ENCODE assay signal across 13 cellular contexts in genomic region chr2:105072039-105072438, GRCh38. TPM values are rescaled to one million over a fixed set of nuclear protein-coding genes. Genes with fewer than 3 reads are reported as not detected.
A peak's percentile ranks its signal among the peaks of the same experiment; 100 is the strongest.
DNase-seq lines count a peak whose midpoint lies in the region; ATAC-seq, FAIRE-seq and TF ChIP-seq lines count a peak whose summit lies in the region.
"Had no signal": no experiment of that assay in that cellular context is flagged by ENCODE, and none has a peak within 500 bp of the region (broad histone marks: within the 10 kb centered on the region; RNA-seq: fewer than 3 reads in every experiment).

No MANE protein-coding gene starts in this region.

- H4K20me1 ChIP-seq in MM.1S (ENCODE audit: insufficient read depth, low read length): no peaks in the 10 kb centered on the region

- no peaks in the 10 kb centered on the region for H3K27me3 Mint-ChIP-seq in CD8-positive, alpha-beta memory T cell

- POLR2A ChIA-PET in CD8-positive, alpha-beta memory T cell (lab: Charles Lee): no interaction called here

- no peak overlapping the region for H3K4me2 ChIP-seq in MM.1S (ENCODE audit: low read depth, low read length)

- H3K79me2 ChIP-seq in MM.1S (ENCODE audit: low read length): no peaks in the 10 kb centered on the region

- peaks cover 34 to 43% (median 42%) of the 10 kb centered on the region in 3 donors for H3K4me1 Mint-ChIP-seq in CD8-positive, alpha-beta memory T cell

- peaks cover 5 to 61% (median 5%) of the 10 kb centered on the region in 3 donors for H3K36me3 Mint-ChIP-seq in CD8-positive, alpha-beta memory T cell

- intact Hi-C loops in head of caudate nucleus (cut with DNase I): no loop called here

- no peak overlapping the region for H2AFZ ChIP-seq in MM.1S (ENCODE audit: low read length)

- no peaks in the 10 kb centered on the region for H3K9me2 ChIP-seq in MM.1S (replicated peaks; ENCODE audit: insufficient read depth, low read length)

- H3K27ac Mint-ChIP-seq in CD8-positive, alpha-beta memory T cell: peak overlapping the region in 5 of 8 donors; percentile 2 to 89 (median 80)

- H3K9ac ChIP-seq in MM.1S (ENCODE audit: low read length): no peak overlapping the region
- H3K9ac ChIP-seq: BLaER1 treated with 17β-estradiol and CSF1 and Interleukin-3, amounts not matched to agents 10 nM and 100 nM had no signal

- H3K27ac ChIP-seq in CD8-positive, alpha-beta memory T cell (ENCODE audit: low read depth, low read length): no peak overlapping the region
- no peak overlapping the region for H3K27ac ChIP-seq in MM.1S (ENCODE audit: low read length)
- H3K27ac ChIP-seq: BLaER1 treated with 17β-estradiol and CSF1 and Interleukin-3, amounts not matched to agents 10 nM and 100 nM; suprapubic skin; WERI-Rb-1 had no signal

- H3K27me3 ChIP-seq in CD8-positive, alpha-beta memory T cell (ENCODE audit: insufficient read depth, low read length, poor library complexity, severe bottlenecking): no peaks in the 10 kb centered on the region
- H3K27me3 ChIP-seq in MM.1S (replicated peaks; ENCODE audit: insufficient read depth, low read length): no peaks in the 10 kb centered on the region
- H3K27me3 ChIP-seq: BLaER1 treated with 17β-estradiol and CSF1 and Interleukin-3, amounts not matched to agents 10 nM and 100 nM; suprapubic skin had no signal

- H3K9me3 ChIP-seq in CD8-positive, alpha-beta memory T cell (ENCODE audit: low read length): no peaks in the 10 kb centered on the region
- H3K9me3 ChIP-seq in MM.1S (replicated peaks; ENCODE audit: insufficient read depth, low read length): no peaks in the 10 kb centered on the region
- H3K9me3 ChIP-seq: suprapubic skin had no signal

- DNase-seq in CD8-positive, alpha-beta memory T cell: peak in 2 of 5 donors; percentile 6 to 38
- DNase-seq in MM.1S (peak; percentile 59), NOMO-1 treated with dmso at 0.1 percent for 144 hours (lab: John Stamatoyannopoulos, UW; ENCODE audit: unreplicated experiment) (no peak), head of caudate nucleus (no peak), frontal cortex (ENCODE audit: low spot score in 2 of 2) (no peak), SKM-1 treated with dmso at 0.1 percent for 144 hours (lab: John Stamatoyannopoulos, UW; ENCODE audit: unreplicated experiment) (no peak)
- DNase-seq: foreskin melanocyte, small intestine, WERI-Rb-1 had no signal

- H3K4me3 ChIP-seq in CD8-positive, alpha-beta memory T cell (ENCODE audit: low read length): no peak overlapping the region
- H3K4me3 ChIP-seq in MM.1S (ENCODE audit: low read length): no peak overlapping the region
- H3K4me3 ChIP-seq: BLaER1 treated with 17β-estradiol and CSF1 and Interleukin-3, amounts not matched to agents 10 nM and 100 nM; suprapubic skin had no signal

- no peak for TF ChIP-seq CTCF in MM.1S (IDR thresholded peaks at IDR 0.05; ENCODE audit: low read length)

- no peak for FAIRE-seq in frontal cortex (lab: Jason Lieb, UNC)
- FAIRE-seq: small intestine had no signal

- no peaks in the 10 kb centered on the region for H3F3A ChIP-seq in MM.1S (ENCODE audit: insufficient read depth, low read length)

- H3K9me3 Mint-ChIP-seq in CD8-positive, alpha-beta memory T cell: no peaks in the 10 kb centered on the region

- no peaks in the 10 kb centered on the region for H3K36me3 ChIP-seq in CD8-positive, alpha-beta memory T cell (ENCODE audit: insufficient read depth, low read length)
- no peaks in the 10 kb centered on the region for H3K36me3 ChIP-seq in MM.1S (replicated peaks; ENCODE audit: insufficient read depth, low read length)
- H3K36me3 ChIP-seq: WERI-Rb-1 had no signal

- CTCF ChIA-PET in CD8-positive, alpha-beta memory T cell (lab: Charles Lee): no interaction called here

- no peaks in the 10 kb centered on the region for H3K4me1 ChIP-seq in CD8-positive, alpha-beta memory T cell (ENCODE audit: insufficient read depth, low read length)
- H3K4me1 ChIP-seq in MM.1S (ENCODE audit: low read length): 0 out of 2 replicates have a peak, but pooled peaks cover 7% of the 10 kb centered on the region
- H3K4me1 ChIP-seq: suprapubic skin had no signal

- H3K4me3 Mint-ChIP-seq in CD8-positive, alpha-beta memory T cell: peak overlapping the region in 3 of 7 donors; percentile 16 to 56 (median 17)

- peak; percentile 84 for ATAC-seq in GM18909 (IDR thresholded peaks at IDR 0.05; ENCODE audit: poor library complexity, unreplicated experiment)
- peak; percentile 93 for ATAC-seq in HG02798 (IDR thresholded peaks at IDR 0.05; ENCODE audit: poor library complexity, unreplicated experiment)

RNA-seq across cellular contexts. Expression of gene MRPS9, which starts 34.2 kb away (rescaled TPM):
- total RNA-seq in CD8-positive, alpha-beta memory T cell: 10 to 100 TPM; 49.5 to 51.8 TPM
- 32.2 TPM for polyA plus RNA-seq in CD8-positive, alpha-beta memory T cell
- total RNA-seq in frontal cortex: 10.2 TPM
